Comparison of ENCODE assay signal across 1 cellular context in genomic region chr17:74778960-74779359, GRCh38.
A peak's percentile ranks its signal among the peaks of the same experiment; 100 is the strongest.
TF ChIP-seq lines count a peak whose summit lies in the region.

No MANE protein-coding gene starts in this region.

TF ChIP-seq in IMR-90, 13 proteins besides CTCF, POLR2A, EP300 and RAD21 (continued from another document):
- no peak for TF ChIP-seq ELK1 (IDR thresholded peaks at IDR 0.05; ENCODE audit: borderline replicate concordance, low read depth, low read length)
- TF ChIP-seq CEBPB (IDR thresholded peaks at IDR 0.05; ENCODE audit: low read depth, low read length) = peak; percentile 83
- peak; percentile 46; the same call in 1 of the 2 replicates for TF ChIP-seq BHLHE40 (IDR thresholded peaks at IDR 0.05; ENCODE audit: low read depth, low read length)
- no peak for TF ChIP-seq SMC3 (IDR thresholded peaks at IDR 0.05; ENCODE audit: low read depth, low read length)
- peak; percentile 82 for TF ChIP-seq FOS (IDR thresholded peaks at IDR 0.05; ENCODE audit: low read depth, low read length)
